ENCODE assay signal across 8 cellular contexts in the genomic region with DNA sequence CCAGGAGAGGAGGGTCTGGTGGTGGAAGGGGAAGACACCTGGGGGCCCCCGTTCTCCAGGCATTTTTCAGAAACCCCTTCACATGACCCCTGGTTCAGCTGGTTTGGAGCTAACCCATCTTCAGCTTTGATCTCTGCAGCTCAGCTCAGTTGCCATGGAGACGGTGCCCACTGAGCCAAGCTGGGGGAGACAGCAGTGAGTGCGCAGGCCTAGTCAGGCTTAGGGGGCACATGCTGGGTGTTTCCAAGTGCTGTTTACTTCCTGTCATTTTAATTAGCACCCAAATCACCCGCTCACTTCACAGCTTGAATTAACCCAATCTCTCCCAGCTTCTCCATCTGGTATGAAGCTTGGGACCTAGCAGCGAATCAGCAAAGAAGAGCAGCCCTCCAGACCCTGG. TPM values are rescaled to one million over a fixed set of nuclear protein-coding genes. Genes with fewer than 3 reads are reported as not detected.
A peak's percentile ranks its signal among the peaks of the same experiment; 100 is the strongest.
DNase-seq lines count a peak whose midpoint lies in the region; ATAC-seq lines count a peak whose summit lies in the region.
"Had no signal": no experiment of that assay in that cellular context is flagged by ENCODE, and none has a peak within 500 bp of the region (broad histone marks: within the 10 kb centered on the region; RNA-seq: fewer than 3 reads in every experiment).

No MANE protein-coding gene starts in this region.

- no peaks in the 10 kb centered on the region for H3K27me3 Mint-ChIP-seq in activated CD4-positive, alpha-beta T cell treated with anti-CD3 and anti-CD28 coated beads, Interleukin-2, amount 10 ng/mL, durations not matched to agents 24 days and 14 days

- no peaks in the 10 kb centered on the region for H3K9me3 Mint-ChIP-seq in activated CD4-positive, alpha-beta T cell treated with anti-CD3 and anti-CD28 coated beads, Interleukin-2, amount 10 ng/mL, durations not matched to agents 24 days and 14 days

- H3K36me3 Mint-ChIP-seq in activated CD4-positive, alpha-beta T cell treated with anti-CD3 and anti-CD28 coated beads, Interleukin-2, amount 10 ng/mL, durations not matched to agents 24 days and 14 days (ENCODE audit: low read depth), result peaks cover 27% of the 10 kb centered on the region

- DNase-seq in NCI-H1092 (lab: John Stamatoyannopoulos, UW) (peak; percentile 49), SIG-M5 treated with dmso at 0.1 percent for 504 hours (lab: John Stamatoyannopoulos, UW; ENCODE audit: unreplicated experiment) (no peak), Right ventricle myocardium superior (no peak)
- DNase-seq in activated CD4-positive, alpha-beta T cell treated with anti-CD3 and anti-CD28 coated beads, Interleukin-2, amount 10 ng/mL, durations not matched to agents 24 days and 14 days, result no peak
- DNase-seq in stimulated activated CD8-positive, alpha-beta memory T cell treated with anti-CD3 and anti-CD28 coated beads, Interleukin-4, amount 100 ng/mL, for 1 hour (ENCODE audit: low read depth in 2 of 2, low spot score in 1 of 2), result peak; percentile 54 to 59

- intact Hi-C loops in activated CD4-positive, alpha-beta T cell treated with anti-CD3 and anti-CD28 coated beads, Interleukin-2, amount 10 ng/mL, durations not matched to agents 24 days and 14 days (cut with micrococcal nuclease), result no loop called here
- intact Hi-C loops in Right ventricle myocardium superior (cut with DNase I), result no loop called here

- ATAC-seq in HG02852 (IDR thresholded peaks at IDR 0.05; ENCODE audit: unreplicated experiment) (no peak), Right ventricle myocardium superior (ENCODE audit: poor library complexity) (no peak)

- peak overlapping the region; percentile 2 for H3K27ac Mint-ChIP-seq in activated CD4-positive, alpha-beta T cell treated with anti-CD3 and anti-CD28 coated beads, Interleukin-2, amount 10 ng/mL, durations not matched to agents 24 days and 14 days

- H3K27ac ChIP-seq in cingulate gyrus (ENCODE audit: low read depth, low read length), result peak overlapping the region; percentile 67
- H3K27ac ChIP-seq: HL-60 had no signal

- peaks cover 71% of the 10 kb centered on the region for H3K4me1 Mint-ChIP-seq in activated CD4-positive, alpha-beta T cell treated with anti-CD3 and anti-CD28 coated beads, Interleukin-2, amount 10 ng/mL, durations not matched to agents 24 days and 14 days

- no peak overlapping the region for H3K4me3 Mint-ChIP-seq in activated CD4-positive, alpha-beta T cell treated with anti-CD3 and anti-CD28 coated beads, Interleukin-2, amount 10 ng/mL, durations not matched to agents 24 days and 14 days

RNA-seq across cellular contexts. Expression of a gene that starts 9.0 kb away (rescaled TPM):
- total RNA-seq in activated CD4-positive, alpha-beta T cell treated with anti-CD3 and anti-CD28 coated beads, Interleukin-2, amount 10 ng/mL, durations not matched to agents 24 days and 14 days, result 104 and 106 TPM in 2 replicates
- total RNA-seq in Right ventricle myocardium superior, result 9.6 TPM

Comparison
In these comparisons a context has a peak if more than half of its experiments do, and no peak if none do; other contexts are left out.
1. DNase-seq: peak in NCI-H1092 (single experiment) and stimulated activated CD8-positive, alpha-beta memory T cell treated with anti-CD3 and anti-CD28 coated beads, Interleukin-4, amount 100 ng/mL, for 1 hour (2 of 2); none in activated CD4-positive, alpha-beta T cell treated with anti-CD3 and anti-CD28 coated beads, Interleukin-2, amount 10 ng/mL, durations not matched to agents 24 days and 14 days (single experiment), SIG-M5 treated with dmso at 0.1 percent for 504 hours (single experiment) and Right ventricle myocardium superior (single experiment).